In genomic region chr4:37803348-37803973, GRCh38 we compare ENCODE assay signal across 8 cellular contexts. TPM values are rescaled to one million over a fixed set of nuclear protein-coding genes. Genes with fewer than 3 reads are reported as not detected.
DNase-seq lines count a peak whose midpoint lies in the region; ATAC-seq, FAIRE-seq and TF ChIP-seq lines count a peak whose summit lies in the region.

No MANE protein-coding gene starts in this region.

- POLR2A ChIA-PET in K562 (lab: Yijun Ruan, JAX): interaction anchor here (0.7 kb wide), 1 partner anchor 46 kb away, joined by 4 read pairs; no protein-coding TSS in a partner anchor

- in situ Hi-C loops in K562 (cut with MboI): no loop called here

- WGBS in K562 (ENCODE audit: insufficient coverage, low coverage, missing lambda C conversion rate): 0% methylated on average over 4 of the region's 4 CpGs

- H3K9me3 ChIP-seq in cardiac muscle cell (ENCODE audit: low read depth): no peaks in the 10 kb centered on the region
- no peaks in the 10 kb centered on the region for H3K9me3 ChIP-seq in K562 (replicated peaks; ENCODE audit: control insufficient read depth, insufficient read depth, low read depth, low read length)

- TF ChIP-seq RAD21 in K562 (CRISPR knock-in tag; conservative IDR thresholded peaks at IDR 0.05 in 1 of 2, IDR thresholded peaks at IDR 0.05 in 1 of 2): peak; percentile 70 to 79

- H3K36me3 ChIP-seq in cardiac muscle cell (no peaks in the 10 kb centered on the region), K562 (ENCODE audit: control insufficient read depth, insufficient read depth, low read length) (no peaks in the 10 kb centered on the region)

- no peaks in the 10 kb centered on the region for H3K79me2 ChIP-seq in K562 (ENCODE audit: control insufficient read depth, insufficient read depth, low read length)

- FAIRE-seq in K562 (lab: Jason Lieb, UNC): peak; percentile 52

- no peak for TF ChIP-seq POLR2A in K562 (conservative IDR thresholded peaks at IDR 0.05)

- no peak overlapping the region for H3K27ac ChIP-seq in cardiac muscle cell
- no peak overlapping the region for H3K27ac ChIP-seq in K562 (ENCODE audit: extremely low read depth, low read depth, low read length)

- CTCF ChIA-PET in K562 (lab: Yijun Ruan, JAX; ENCODE audit: low intra/inter-chr PET ratio): interaction anchor here (0.6 to 3.6 kb wide), 5 partner anchors 175 to 1080 kb away, joined by 3 to 32 read pairs (median 4); no protein-coding TSS in a partner anchor

- H3K27me3 ChIP-seq in cardiac muscle cell (no peaks in the 10 kb centered on the region), K562 (ENCODE audit: control insufficient read depth in 2 of 2, insufficient read depth in 2 of 2, low read length in 2 of 2) (peaks cover 0 to 4% of the 10 kb centered on the region in 2 experiments; a peak in 2 of 5 replicates)

- no peak overlapping the region for H2AFZ ChIP-seq in K562 (ENCODE audit: low read depth, low read length)

- no peak overlapping the region for H3K4me2 ChIP-seq in K562 (ENCODE audit: insufficient read depth, low read length)

- ATAC-seq in left cardiac atrium (no peak), K562 (peak; percentile 68), HG03039 (IDR thresholded peaks at IDR 0.05; ENCODE audit: unreplicated experiment) (no peak), GM21619 (IDR thresholded peaks at IDR 0.05; ENCODE audit: unreplicated experiment) (no peak), GM18520 (IDR thresholded peaks at IDR 0.05; ENCODE audit: unreplicated experiment) (no peak)

- H3K9me1 ChIP-seq in K562 (ENCODE audit: control insufficient read depth, insufficient read depth, low read length): no peaks in the 10 kb centered on the region

- TF ChIP-seq CTCF in cardiac muscle cell (IDR thresholded peaks at IDR 0.05; ENCODE audit: low read depth, low read length) (peak; percentile 54), K562 (IDR thresholded peaks at IDR 0.05 in 2 of 3, conservative IDR thresholded peaks at IDR 0.05 in 1 of 3; ENCODE audit: insufficient read depth in 2 of 3, low read depth in 1 of 3, low read length in 3 of 3) (peak in 2 of 3 experiments; percentile 37 to 73; a peak in 3 of 6 replicates)

- H3K4me1 ChIP-seq in cardiac muscle cell (ENCODE audit: low read depth): no peaks in the 10 kb centered on the region
- no peaks in the 10 kb centered on the region for H3K4me1 ChIP-seq in K562 (replicated peaks in 1 of 2; ENCODE audit: control insufficient read depth in 2 of 2, insufficient read depth in 2 of 2, low read length in 2 of 2)

- intact Hi-C loops in left cardiac atrium (cut with DNase I) (loop anchor here in 1 of 2 donors (5.0 kb wide), 1 partner anchor 116 kb away; the partner anchor contains the start of gene RELL1), K562 (cut with micrococcal nuclease) (loop anchor here (1.0 to 10.0 kb wide), 3 partner anchors 174 to 361 kb away; no protein-coding TSS in a partner anchor)

- no peaks in the 10 kb centered on the region for H4K20me1 ChIP-seq in K562 (replicated peaks; ENCODE audit: control insufficient read depth, insufficient read depth, low read length)

- peak; percentile 61 to 78 for DNase-seq in cardiac muscle cell (ENCODE audit: low read depth in 1 of 2, low spot score in 1 of 2)
- no peak for DNase-seq in left cardiac atrium
- DNase-seq in NCI-H2171 treated with DMSO at 0.1 percent for 48 hours (lab: John Stamatoyannopoulos, UW): peak; percentile 45
- DNase-seq in K562 (ENCODE audit: extremely low read depth in 1 of 4, low spot score in 3 of 4): peak in 3 of 4 experiments; percentile 14 to 52 (median 22)
- peak; percentile 76 for DNase-seq in left kidney (ENCODE audit: low read depth, low spot score)

- no peak for TF ChIP-seq EP300 in K562 (IDR thresholded peaks at IDR 0.05; ENCODE audit: low read length)

- no peak overlapping the region for H3K9ac ChIP-seq in K562 (ENCODE audit: insufficient read depth in 1 of 2, low read depth in 2 of 2, low read length in 2 of 2)

- no peak overlapping the region for H3K4me3 ChIP-seq in cardiac muscle cell
- no peak overlapping the region for H3K4me3 ChIP-seq in K562

- no TSS peak for BruUV-seq in K562 (replicated peaks; lab: Mats Ljungman, UMichigan)

TF ChIP-seq in K562, 482 proteins besides CTCF, POLR2A, EP300 and RAD21:
- TF ChIP-seq SMC3 (conservative IDR thresholded peaks at IDR 0.05; ENCODE audit: insufficient read depth, low read depth, low read length) (0 out of 2 replicates have a peak, but pooled peaks have one; percentile 8), FOXK2 (conservative IDR thresholded peaks at IDR 0.05 in 1 of 2, IDR thresholded peaks at IDR 0.05 in 1 of 2; ENCODE audit: low read depth in 2 of 2) (peak; percentile 47 to 66; a peak in 2 of 4 replicates), ZNF133 (CRISPR knock-in tag; IDR thresholded peaks at IDR 0.05) (no peak), FOSL1 (tag; conservative IDR thresholded peaks at IDR 0.05) (no peak), DEAF1 (CRISPR knock-in tag; IDR thresholded peaks at IDR 0.05) (peak; percentile 41; the same call in 1 of the 2 replicates), ZNF232 (CRISPR knock-in tag; IDR thresholded peaks at IDR 0.05) (no peak)

RNA-seq across cellular contexts. Expression of gene PGM2, which starts 23.0 kb away (rescaled TPM):
- 23.9 and 50.9 TPM in 2 replicates for total RNA-seq in cardiac muscle cell
- polyA plus RNA-seq in cardiac muscle cell: 19.9 and 20.6 TPM in 2 replicates
- 10 to 100 TPM; 13.8 to 17.6 TPM for total RNA-seq in left cardiac atrium
- total RNA-seq in K562 (2011; cell fraction: chromatin; rRNA removed; ENCODE audit: low replicate concordance): 21.8 and 47.3 TPM in 2 replicates
- total RNA-seq in K562 (2011; cell fraction: nucleolus; rRNA removed): 11.5 and 13.4 TPM in 2 replicates
- 18.6 and 19.6 TPM in 2 replicates for total RNA-seq in K562 (2011; cell fraction: nucleoplasm; rRNA removed)
- total RNA-seq in K562 (2014; rRNA removed): 35.5 and 39.3 TPM in 2 replicates
- total RNA-seq in K562 (2014; rRNA removed; fragmentation: Illumina TruSeq; extraction: Trizol): 59.8 and 68.3 TPM in 2 replicates
- 49.8 and 51.4 TPM in 2 replicates for total RNA-seq in K562 (2015; rRNA removed; fragmentation: Illumina TruSeq; extraction: Trizol)
- 57.3 and 58.1 TPM in 2 replicates for total RNA-seq in K562 (2021)
- polyA plus RNA-seq in K562 (2011; rRNA removed): 57.8 and 77.3 TPM in 2 replicates
- polyA plus RNA-seq in K562 (2011; cell fraction: cytosol; rRNA removed): 20.7 and 35.0 TPM in 2 replicates
- 45.8 and 87.6 TPM in 2 replicates for polyA plus RNA-seq in K562 (2011; cell fraction: nucleus; rRNA removed)
- polyA plus RNA-seq in K562 (2012): 29.2 and 31.5 TPM in 2 replicates
- polyA plus RNA-seq in K562 (2014; fragmentation: Illumina TruSeq; extraction: Trizol): 45.6 and 52.9 TPM in 2 replicates
- polyA plus RNA-seq in K562 (2014; fragmentation: Nextera tagmentation; extraction: Ambion mirVana): 10 to 100 TPM; 15.2 to 27.1 TPM
- polyA plus RNA-seq in K562 (2014; rRNA removed): 44.9 and 47.8 TPM in 2 replicates
- polyA minus RNA-seq in K562 (2011; rRNA and poly(A)+ RNA removed): 53.9 and 55.3 TPM in 2 replicates
- 20.0 and 30.2 TPM in 2 replicates for polyA minus RNA-seq in K562 (2011; cell fraction: cytosol; rRNA and poly(A)+ RNA removed)
- 18.6 and 32.1 TPM in 2 replicates for polyA minus RNA-seq in K562 (2011; cell fraction: nucleus; rRNA and poly(A)+ RNA removed)
